In genomic region chr16:28935924-28936783, GRCh38 we compare ENCODE assay signal across 8 cellular contexts. TPM values are rescaled to one million over a fixed set of nuclear protein-coding genes. Genes with fewer than 3 reads are reported as not detected.
A peak's percentile ranks its signal among the peaks of the same experiment; 100 is the strongest.
DNase-seq lines count a peak whose midpoint lies in the region; ATAC-seq and TF ChIP-seq lines count a peak whose summit lies in the region.

No MANE protein-coding gene starts in this region.

- ATAC-seq in HG03460 (IDR thresholded peaks at IDR 0.05; ENCODE audit: unreplicated experiment) (peak; percentile 73), left cardiac atrium (peak; percentile 94 to 99)

- H3K4me1 Mint-ChIP-seq in activated naive CD8-positive, alpha-beta T cell treated with anti-CD3 and anti-CD28 coated beads for 36 hours = peaks cover 15% of the 10 kb centered on the region

- DNase-seq in NCI-H2227 (lab: John Stamatoyannopoulos, UW; ENCODE audit: unreplicated experiment) (peak; percentile 25), NCI-H2227 treated with DMSO at 0.1 percent for 48 hours (lab: John Stamatoyannopoulos, UW) (no peak), SW480 (ENCODE audit: low spot score) (peak; percentile 65), left cardiac atrium (peak; percentile 86), retinal pigment epithelial cell (ENCODE audit: low read depth) (peak; percentile 9), NCI-H1694 (lab: John Stamatoyannopoulos, UW) (no peak)
- DNase-seq in activated naive CD8-positive, alpha-beta T cell treated with anti-CD3 and anti-CD28 coated beads for 36 hours = peak; percentile 89

- H3K27ac Mint-ChIP-seq in activated naive CD8-positive, alpha-beta T cell treated with anti-CD3 and anti-CD28 coated beads for 36 hours = peak overlapping the region; percentile 30

- peaks cover 4% of the 10 kb centered on the region for H3K36me3 Mint-ChIP-seq in activated naive CD8-positive, alpha-beta T cell treated with anti-CD3 and anti-CD28 coated beads for 36 hours

- H3K4me3 Mint-ChIP-seq in activated naive CD8-positive, alpha-beta T cell treated with anti-CD3 and anti-CD28 coated beads for 36 hours = peak overlapping the region; percentile 69

- no peak for TF ChIP-seq CTCF in retinal pigment epithelial cell (conservative IDR thresholded peaks at IDR 0.05; ENCODE audit: low read depth, low read length)

- H3K4me3 ChIP-seq in retinal pigment epithelial cell (ENCODE audit: low read length) = peak overlapping the region; percentile 14

- intact Hi-C loops in left cardiac atrium (cut with DNase I) = no loop called here

- no peaks in the 10 kb centered on the region for H3K9me3 Mint-ChIP-seq in activated naive CD8-positive, alpha-beta T cell treated with anti-CD3 and anti-CD28 coated beads for 36 hours

- H3K27me3 Mint-ChIP-seq in activated naive CD8-positive, alpha-beta T cell treated with anti-CD3 and anti-CD28 coated beads for 36 hours = no peaks in the 10 kb centered on the region

RNA-seq across cellular contexts. Expression of gene CD19, which starts 4.4 kb away (rescaled TPM):
- total RNA-seq in activated naive CD8-positive, alpha-beta T cell treated with anti-CD3 and anti-CD28 coated beads for 36 hours = 1 to 10 TPM; 2.1 to 2.6 TPM
- total RNA-seq in left cardiac atrium = under 1 TPM in 1 of 2 donors, not detected in 1; 0.12 TPM

RNA-seq across cellular contexts. Expression of gene RABEP2, which starts 11.1 kb away (rescaled TPM):
- 10 to 100 TPM; 11.4 to 12.5 TPM for total RNA-seq in activated naive CD8-positive, alpha-beta T cell treated with anti-CD3 and anti-CD28 coated beads for 36 hours
- total RNA-seq in left cardiac atrium = 10 to 100 TPM; 14.7 to 21.0 TPM

RNA-seq across cellular contexts. Expression of gene NFATC2IP, which starts 14.6 kb away (rescaled TPM):
- 10 to 100 TPM; 65.6 to 74.4 TPM for total RNA-seq in activated naive CD8-positive, alpha-beta T cell treated with anti-CD3 and anti-CD28 coated beads for 36 hours
- total RNA-seq in left cardiac atrium = 10 to 100 TPM; 15.0 to 18.3 TPM

RNA-seq across cellular contexts. Expression of gene SPNS1, which starts 38.4 kb away (rescaled TPM):
- 10 to 100 TPM; 24.4 to 26.3 TPM for total RNA-seq in activated naive CD8-positive, alpha-beta T cell treated with anti-CD3 and anti-CD28 coated beads for 36 hours
- total RNA-seq in left cardiac atrium = 10 to 100 TPM; 19.6 to 21.4 TPM

RNA-seq across cellular contexts. Expression of gene LAT, which starts 48.7 kb away (rescaled TPM):
- 100 to 1,000 TPM; 159 to 175 TPM for total RNA-seq in activated naive CD8-positive, alpha-beta T cell treated with anti-CD3 and anti-CD28 coated beads for 36 hours
- 1 to 10 TPM; 2.0 to 2.4 TPM for total RNA-seq in left cardiac atrium

Comparison
In these comparisons a context has a peak if more than half of its experiments do, and no peak if none do; other contexts are left out.
1. DNase-seq: peak in NCI-H2227 (single experiment), SW480 (single experiment), activated naive CD8-positive, alpha-beta T cell treated with anti-CD3 and anti-CD28 coated beads for 36 hours (single experiment), left cardiac atrium (single experiment) and retinal pigment epithelial cell (single experiment); none in NCI-H2227 treated with DMSO at 0.1 percent for 48 hours (single experiment) and NCI-H1694 (single experiment).